Comparison of ENCODE assay signal across 8 cellular contexts in genomic region chr5:343461-344401, GRCh38. TPM values are rescaled to one million over a fixed set of nuclear protein-coding genes. Genes with fewer than 3 reads are reported as not detected.
DNase-seq lines count a peak whose midpoint lies in the region; ATAC-seq and TF ChIP-seq lines count a peak whose summit lies in the region.

No MANE protein-coding gene starts in this region.

- DNase-seq in NCI-H2227 (lab: John Stamatoyannopoulos, UW; ENCODE audit: unreplicated experiment) (peak; percentile 80), NCI-H2227 treated with DMSO at 0.1 percent for 48 hours (lab: John Stamatoyannopoulos, UW) (no peak), HuH-7 (ENCODE audit: low spot score) (peak; percentile 83), activated T-cell treated with anti-CD3 and anti-CD28 coated beads for 4 hours (peak; percentile 14), fibroblast of peridontal ligament (ENCODE audit: extremely low read depth) (peak; percentile 62), omental fat pad (ENCODE audit: low spot score) (no peak), foreskin melanocyte (no peak)

- ATAC-seq in omental fat pad (ENCODE audit: low FRiP score), result peak; percentile 80
- no peak for ATAC-seq in HG03280 (IDR thresholded peaks at IDR 0.05; ENCODE audit: unreplicated experiment)

- TF ChIP-seq CTCF in omental fat pad (IDR thresholded peaks at IDR 0.05), result no peak

RNA-seq across cellular contexts. Expression of gene AHRR, which starts 22.2 kb away (rescaled TPM):
- 1 to 10 TPM in 2 of 4 donors, under 1 TPM in 2; 0.25 to 2.2 (median 1.6) TPM for total RNA-seq in omental fat pad

Comparison
In these comparisons a context has a peak if more than half of its experiments do, and no peak if none do; other contexts are left out.
1. DNase-seq: peak in NCI-H2227 (single experiment), HuH-7 (single experiment), activated T-cell treated with anti-CD3 and anti-CD28 coated beads for 4 hours (single experiment) and fibroblast of peridontal ligament (single experiment); none in NCI-H2227 treated with DMSO at 0.1 percent for 48 hours (single experiment), omental fat pad (single experiment) and foreskin melanocyte (single experiment).